8 cellular contexts compared by ENCODE assay signal in genomic region chr16:64983983-64984382, GRCh38.
DNase-seq lines count a peak whose midpoint lies in the region; ATAC-seq and TF ChIP-seq lines count a peak whose summit lies in the region.

No MANE protein-coding gene starts in this region.

- no peaks in the 10 kb centered on the region for H3K4me1 ChIP-seq in OCI-LY7 (ENCODE audit: insufficient read depth, low read length, poor library complexity, severe bottlenecking)

- no peak for ATAC-seq in GM18858 (IDR thresholded peaks at IDR 0.05; ENCODE audit: unreplicated experiment)
- ATAC-seq in HG03175 (IDR thresholded peaks at IDR 0.05; ENCODE audit: unreplicated experiment): no peak
- ATAC-seq in HG03097 (IDR thresholded peaks at IDR 0.05; ENCODE audit: low FRiP score, unreplicated experiment): no peak

- no peak overlapping the region for H3K4me2 ChIP-seq in OCI-LY7 (ENCODE audit: low read length)

- no peak overlapping the region for H3K4me3 ChIP-seq in OCI-LY7 (ENCODE audit: low read depth, low read length, poor library complexity, severe bottlenecking)

- no TSS peak for BruUV-seq in OCI-LY7 (replicated peaks; lab: Mats Ljungman, UMichigan)

- CTCF ChIA-PET in OCI-LY7 (lab: Charles Lee; ENCODE audit: unreplicated experiment): no interaction called here

- no peaks in the 10 kb centered on the region for H4K20me1 ChIP-seq in OCI-LY7 (ENCODE audit: insufficient read depth, low read length)

- intact Hi-C loops in OCI-LY7 (cut with micrococcal nuclease; ENCODE audit: unreplicated experiment): no loop called here

- no peaks in the 10 kb centered on the region for H3K9me3 ChIP-seq in OCI-LY7 (ENCODE audit: low read length)

- peaks cover 32% of the 10 kb centered on the region for H3K4me1 Mint-ChIP-seq in osteocyte (ENCODE audit: unreplicated experiment)

- H3K27me3 Mint-ChIP-seq in osteocyte (ENCODE audit: unreplicated experiment): no peaks in the 10 kb centered on the region

- peaks cover 68% of the 10 kb centered on the region for H3K36me3 Mint-ChIP-seq in osteocyte (ENCODE audit: unreplicated experiment)

- no peak overlapping the region for H3K27ac ChIP-seq in OCI-LY7 (ENCODE audit: low read depth, low read length, poor library complexity, severe bottlenecking)

- H3K79me2 ChIP-seq in OCI-LY7 (ENCODE audit: insufficient read depth, low read depth, low read length): no peaks in the 10 kb centered on the region

- no peak overlapping the region for H3K4me3 Mint-ChIP-seq in osteocyte (ENCODE audit: unreplicated experiment)

- peak; percentile 83 for TF ChIP-seq CTCF in OCI-LY7 (conservative IDR thresholded peaks at IDR 0.05; ENCODE audit: low read length)
- TF ChIP-seq CTCF in osteocyte (IDR thresholded peaks at IDR 0.05): peak; percentile 82

- H3K9me3 Mint-ChIP-seq in osteocyte (ENCODE audit: unreplicated experiment): peaks cover 7% of the 10 kb centered on the region

- H3K9me2 ChIP-seq in OCI-LY7 (ENCODE audit: insufficient read depth, low read length): no peaks in the 10 kb centered on the region

- H2AFZ ChIP-seq in OCI-LY7 (ENCODE audit: low read length): no peak overlapping the region

- POLR2A ChIA-PET in OCI-LY7 (lab: Charles Lee): no interaction called here

- no peaks in the 10 kb centered on the region for H3K36me3 ChIP-seq in OCI-LY7 (ENCODE audit: insufficient read depth, low read length)

- DNase-seq in NCI-H510A treated with DMSO at 0.1 percent for 48 hours (lab: John Stamatoyannopoulos, UW) (peak; percentile 11), NCI-H510A (lab: John Stamatoyannopoulos, UW) (no peak), OCI-LY7 (ENCODE audit: low spot score) (peak; percentile 43), fibroblast of gingiva (ENCODE audit: low read depth) (peak; percentile 59), osteocyte (ENCODE audit: extremely low spot score, unreplicated experiment) (peak; percentile 86)

- peak overlapping the region; percentile 61 for H3K27ac Mint-ChIP-seq in osteocyte (ENCODE audit: unreplicated experiment)
